ENCODE assay signal across 21 cellular contexts in the genomic region with DNA sequence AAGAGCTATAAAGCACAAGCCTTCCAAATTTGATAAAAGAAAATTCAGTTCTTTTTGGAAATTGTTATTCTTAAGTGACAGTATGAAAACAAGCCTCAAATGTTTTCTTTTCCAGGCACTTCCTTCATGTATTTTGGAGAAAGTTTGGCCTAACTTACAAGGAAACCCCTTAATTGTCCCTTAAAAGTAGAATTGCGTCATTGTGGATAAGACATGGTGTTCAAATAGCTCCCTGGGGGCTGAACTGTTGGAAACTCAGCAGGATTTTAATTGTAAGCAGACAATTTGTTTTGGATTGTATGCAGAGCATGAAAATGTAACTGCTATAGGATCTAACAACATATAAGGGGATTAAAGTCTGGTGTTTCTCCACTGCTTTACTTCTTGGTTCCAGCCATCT. TPM values are rescaled to one million over a fixed set of nuclear protein-coding genes. Genes with fewer than 3 reads are reported as not detected.
DNase-seq lines count a peak whose midpoint lies in the region; ATAC-seq and TF ChIP-seq lines count a peak whose summit lies in the region.
"Had no signal": no experiment of that assay in that cellular context is flagged by ENCODE, and none has a peak within 500 bp of the region (broad histone marks: within the 10 kb centered on the region; RNA-seq: fewer than 3 reads in every experiment).

No MANE protein-coding gene starts in this region.

- H3K79me2 ChIP-seq in smooth muscle cell (ENCODE audit: low read depth) (no peaks in the 10 kb centered on the region), PC-9 (ENCODE audit: low read depth) (no peaks in the 10 kb centered on the region)

- intact Hi-C loops in left ventricle myocardium inferior (cut with micrococcal nuclease) (no loop called here), PC-9 (cut with micrococcal nuclease; ENCODE audit: unreplicated experiment) (no loop called here)

- H4K20me1 ChIP-seq in smooth muscle cell (ENCODE audit: low read depth) (no peaks in the 10 kb centered on the region), PC-9 (ENCODE audit: insufficient read depth) (no peaks in the 10 kb centered on the region)

- H3K4me1 ChIP-seq in left ventricle myocardium inferior (peaks cover 34% of the 10 kb centered on the region), smooth muscle cell (ENCODE audit: low read depth) (peaks cover 12% of the 10 kb centered on the region), PC-9 (replicated peaks; ENCODE audit: insufficient read depth) (no peaks in the 10 kb centered on the region)

- H3K4me3 ChIP-seq in coronary artery (no peak overlapping the region), left ventricle myocardium inferior (no peak overlapping the region), smooth muscle cell (no peak overlapping the region), PC-9 (no peak overlapping the region)
- H3K4me3 ChIP-seq: ovary had no signal

- H2AFZ ChIP-seq in smooth muscle cell (ENCODE audit: low read depth) (peak overlapping the region; percentile 54), PC-9 (no peak overlapping the region)

- no peaks in the 10 kb centered on the region for H3K36me3 ChIP-seq in left ventricle myocardium inferior
- H3K36me3 ChIP-seq in smooth muscle cell (ENCODE audit: low read depth): no peaks in the 10 kb centered on the region
- H3K36me3 ChIP-seq in PC-9 (ENCODE audit: low read depth): no peaks in the 10 kb centered on the region
- H3K36me3 ChIP-seq: ovary had no signal

- no peak for ATAC-seq in GM21360 (IDR thresholded peaks at IDR 0.05; ENCODE audit: unreplicated experiment)
- no peak for ATAC-seq in GM21526 (IDR thresholded peaks at IDR 0.05; ENCODE audit: low FRiP score, unreplicated experiment)
- ATAC-seq: activated T-cell treated with anti-CD3 and anti-CD28 coated beads, Interleukin-2, amount 50 U/mL, for 72 hours; HCT116; naive thymus-derived CD8-positive, alpha-beta T cell had no signal

- H3K27ac ChIP-seq in coronary artery: peak overlapping the region; percentile 27
- peak overlapping the region; percentile 57 for H3K27ac ChIP-seq in left ventricle myocardium inferior (replicated peaks)
- no peak overlapping the region for H3K27ac ChIP-seq in smooth muscle cell (ENCODE audit: low read depth)
- H3K27ac ChIP-seq in PC-9: no peak overlapping the region
- H3K27ac ChIP-seq: C4-2B, ovary had no signal

- BruUV-seq in PC-9 (replicated peaks; lab: Mats Ljungman, UMichigan): no TSS peak

- no peaks in the 10 kb centered on the region for H3F3A ChIP-seq in smooth muscle cell (ENCODE audit: low read depth)
- H3F3A ChIP-seq in PC-9 (ENCODE audit: insufficient read depth, low read depth): no peaks in the 10 kb centered on the region

- POLR2A ChIA-PET in PC-9 (lab: Charles Lee; ENCODE audit: unreplicated experiment): no interaction called here

- H3K27me3 ChIP-seq in left ventricle myocardium inferior (ENCODE audit: low read depth) (no peaks in the 10 kb centered on the region), smooth muscle cell (ENCODE audit: low read depth) (no peaks in the 10 kb centered on the region), PC-9 (ENCODE audit: insufficient read depth, low read depth) (no peaks in the 10 kb centered on the region)
- H3K27me3 ChIP-seq: ovary had no signal

- WGBS in smooth muscle cell (ENCODE audit: low lambda C conversion rate): 63% methylated on average over 1 of the region's 1 CpG

- CTCF ChIA-PET in PC-9 (lab: Charles Lee): no interaction called here

- DNase-seq in AG08395 (ENCODE audit: low spot score) (peak; percentile 12), coronary artery (ENCODE audit: low spot score) (no peak), left ventricle myocardium inferior (no peak), smooth muscle cell (lab: John Stamatoyannopoulos, UW; ENCODE audit: unreplicated experiment) (no peak), PC-9 (no peak)
- DNase-seq in activated naive CD4-positive, alpha-beta T cell treated with Interleukin-2 at 50 U/mL for 16 hours: no peak
- DNase-seq: activated CD4-positive, alpha-beta T cell treated with anti-CD3 and anti-CD28 coated beads for 1 hour; activated T-cell treated with anti-CD3 and anti-CD28 coated beads, Interleukin-2, amount 50 U/mL, for 72 hours; endodermal cell; islet precursor cell; mesendoderm; naive thymus-derived CD8-positive, alpha-beta T cell; NCI-H1417 treated with DMSO at 0.1 percent for 48 hours; NCI-H2171; NCI-H526; stimulated activated CD4-positive, alpha-beta T cell treated with anti-CD3 and anti-CD28 coated beads, Interleukin-1b, Interleukin-23, amount 100 ng/mL, for 48 hours had no signal

- H3K9me2 ChIP-seq in PC-9 (ENCODE audit: insufficient read depth): no peaks in the 10 kb centered on the region

- H3K9ac ChIP-seq in smooth muscle cell (ENCODE audit: low read depth): no peak overlapping the region

- no peak for TF ChIP-seq CTCF in coronary artery (IDR thresholded peaks at IDR 0.05)
- TF ChIP-seq CTCF in left ventricle myocardium inferior (IDR thresholded peaks at IDR 0.05; ENCODE audit: borderline replicate concordance): no peak
- no peak for TF ChIP-seq CTCF in smooth muscle cell (IDR thresholded peaks at IDR 0.05; ENCODE audit: borderline replicate concordance, insufficient read depth, poor library complexity, severe bottlenecking)
- no peak for TF ChIP-seq CTCF in PC-9 (conservative IDR thresholded peaks at IDR 0.05)

- no peaks in the 10 kb centered on the region for H3K9me3 ChIP-seq in left ventricle myocardium inferior (replicated peaks)
- no peaks in the 10 kb centered on the region for H3K9me3 ChIP-seq in smooth muscle cell (replicated peaks; ENCODE audit: low read depth)
- H3K9me3 ChIP-seq in PC-9 (ENCODE audit: insufficient read depth, low read depth): no peaks in the 10 kb centered on the region
- H3K9me3 ChIP-seq: ovary had no signal

- H3K4me2 ChIP-seq in smooth muscle cell: no peak overlapping the region
- no peak overlapping the region for H3K4me2 ChIP-seq in PC-9

RNA-seq across cellular contexts. Expression of a gene that starts 35.4 kb away (rescaled TPM):
- total RNA-seq in left ventricle myocardium inferior (31.2 TPM), smooth muscle cell (5.6 and 9.2 TPM in 2 replicates), PC-9 (2021) (17.8 and 22.5 TPM in 2 replicates)
- polyA plus RNA-seq in smooth muscle cell: 4.8 and 5.1 TPM in 2 replicates

Comparison
In these comparisons a context has a peak if more than half of its experiments do, and no peak if none do; other contexts are left out.
1. H3K27ac ChIP-seq: peak in coronary artery (2 of 2) and left ventricle myocardium inferior (single experiment); none in smooth muscle cell (single experiment) and PC-9 (single experiment).